ENCODE assay signal across 1 cellular context in genomic region chr22:50582562-50583293, GRCh38.
TF ChIP-seq lines count a peak whose summit lies in the region.

CHKB (minus strand) TSS chr22:50582849; CDS start chr22:50582781, 68 bp downstream.

TF ChIP-seq in K562, 482 proteins besides CTCF, POLR2A, EP300 and RAD21 (continued from another document and continues in another):
- TF ChIP-seq ZBTB40 (IDR thresholded peaks at IDR 0.05) (peak; percentile 76), ZBTB40 (CRISPR knock-in tag; IDR thresholded peaks at IDR 0.05) (no peak), DEAF1 (CRISPR knock-in tag; IDR thresholded peaks at IDR 0.05) (peak; percentile 98), MYC (IDR thresholded peaks at IDR 0.05; ENCODE audit: low read depth, low read length) (no peak), MYC (CRISPR knock-in tag; IDR thresholded peaks at IDR 0.05; ENCODE audit: borderline replicate concordance, low read depth) (no peak), MAFF (IDR thresholded peaks at IDR 0.05; ENCODE audit: low read length) (no peak), ATF7 (IDR thresholded peaks at IDR 0.05) (peak; percentile 39), MTA3 (IDR thresholded peaks at IDR 0.05; ENCODE audit: borderline replicate concordance) (no peak; the same call in 1 of the 2 replicates), POLR2G (IDR thresholded peaks at IDR 0.05; ENCODE audit: low read depth, low read length) (peak; percentile 90), U2AF1 (optimal IDR thresholded peaks at IDR 0.05; ENCODE audit: low read depth, low read length) (peak; percentile 29), NFYB (IDR thresholded peaks at IDR 0.05; ENCODE audit: extremely low read depth, insufficient read length) (peak; percentile 81), ZNF785 (CRISPR knock-in tag; IDR thresholded peaks at IDR 0.05) (no peak), ZBTB11 (CRISPR knock-in tag; IDR thresholded peaks at IDR 0.05) (peak in 1 of 3 experiments; percentile 74; a peak in 1 of 6 replicates), NR2C1 (IDR thresholded peaks at IDR 0.05) (peak; percentile 96), NR2C1 (tag; IDR thresholded peaks at IDR 0.05) (peak; percentile 97), RCOR1 (IDR thresholded peaks at IDR 0.05; ENCODE audit: borderline replicate concordance in 1 of 2, low read depth in 2 of 2, low read length in 2 of 2) (0 out of 4 replicates have a peak, but pooled peaks of 1 of the 2 experiments have one; percentile 4), ERF (CRISPR knock-in tag; IDR thresholded peaks at IDR 0.05) (0 out of 2 replicates have a peak, but pooled peaks have one; percentile 59), ARID1B (IDR thresholded peaks at IDR 0.05) (no peak), PTTG1 (tag; IDR thresholded peaks at IDR 0.05; ENCODE audit: low read depth) (no peak), NFATC3 (IDR thresholded peaks at IDR 0.05) (no peak), GABPB1 (CRISPR knock-in tag; IDR thresholded peaks at IDR 0.05) (peak; percentile 66; the same call in 1 of the 2 replicates), BCOR (IDR thresholded peaks at IDR 0.05) (no peak), ZFX (CRISPR knock-in tag; IDR thresholded peaks at IDR 0.05) (peak; percentile 90), NR2C2 (CRISPR knock-in tag; IDR thresholded peaks at IDR 0.05) (peak; percentile 94), NR2C2 (tag; IDR thresholded peaks at IDR 0.05) (peak; percentile 98), JUN (IDR thresholded peaks at IDR 0.05; ENCODE audit: borderline replicate concordance, low read depth, low read length) (no peak), JUN (CRISPR knock-in tag; IDR thresholded peaks at IDR 0.05; ENCODE audit: borderline replicate concordance) (no peak), CBX1 (IDR thresholded peaks at IDR 0.05; ENCODE audit: low read depth) (peak; percentile 60; the same call in 1 of the 2 replicates), MBD2 (IDR thresholded peaks at IDR 0.05; ENCODE audit: borderline replicate concordance, low read depth) (0 out of 2 replicates have a peak, but pooled peaks have one; percentile 27), RNF219 (CRISPR knock-in tag; IDR thresholded peaks at IDR 0.05) (no peak), HINFP (tag; conservative IDR thresholded peaks at IDR 0.05; ENCODE audit: low read depth) (no peak), PHB2 (IDR thresholded peaks at IDR 0.05; ENCODE audit: low read depth) (no peak), AFF4 (CRISPR knock-in tag; IDR thresholded peaks at IDR 0.05) (0 out of 2 replicates have a peak, but pooled peaks have one; percentile 27), PCBP1 (IDR thresholded peaks at IDR 0.05; ENCODE audit: low read depth, low read length, poor library complexity, severe bottlenecking) (peak; percentile 31), SIN3B (IDR thresholded peaks at IDR 0.05; ENCODE audit: low read depth) (peak; percentile 78; the same call in 1 of the 2 replicates), CHD2 (IDR thresholded peaks at IDR 0.05; ENCODE audit: low read depth, low read length) (no peak), HCFC1 (IDR thresholded peaks at IDR 0.05; ENCODE audit: low read depth, low read length) (0 out of 2 replicates have a peak, but pooled peaks have one; percentile 41), ZBED1 (IDR thresholded peaks at IDR 0.05) (no peak), SP1 (CRISPR knock-in tag; IDR thresholded peaks at IDR 0.05) (peak; percentile 79), YY1 (IDR thresholded peaks at IDR 0.05; ENCODE audit: borderline replicate concordance in 1 of 3, control insufficient read depth in 1 of 3, extremely low read depth in 1 of 3, insufficient read depth in 3 of 3, insufficient read length in 1 of 3, insufficient replicate concordance in 2 of 3, low read depth in 1 of 3, low read length in 2 of 3) (peak; percentile 33 to 72 (median 61)), SUPT5H (IDR thresholded peaks at IDR 0.05) (peak; percentile 77), POLR2AphosphoS5 (IDR thresholded peaks at IDR 0.05; ENCODE audit: control insufficient read depth, insufficient read depth, low read depth, low read length) (no peak), PHF20 (IDR thresholded peaks at IDR 0.05; ENCODE audit: partially characterized antibody) (peak; percentile 78)
